In genomic region chr10:101889256-101890210, GRCh38 we compare ENCODE assay signal across 8 cellular contexts. TPM values are rescaled to one million over a fixed set of nuclear protein-coding genes. Genes with fewer than 3 reads are reported as not detected.
DNase-seq lines count a peak whose midpoint lies in the region; ATAC-seq and TF ChIP-seq lines count a peak whose summit lies in the region.

No MANE protein-coding gene starts in this region.

- H3K4me3 ChIP-seq in liver (ENCODE audit: low read depth in 1 of 3, low read length in 3 of 3): no peak overlapping the region

- H3K27me3 Mint-ChIP-seq in chondrocyte (ENCODE audit: low read depth): no peaks in the 10 kb centered on the region

- no peak overlapping the region for H3K4me3 Mint-ChIP-seq in chondrocyte (ENCODE audit: unreplicated experiment)

- TF ChIP-seq RAD21 in liver (IDR thresholded peaks at IDR 0.05): peak; percentile 89 to 91

- no peaks in the 10 kb centered on the region for H3K9me3 ChIP-seq in liver (ENCODE audit: control insufficient read depth in 4 of 4, low read length in 3 of 4)

- 57% methylated on average over 5 of the region's 5 CpGs for WGBS in liver

- H3K27ac ChIP-seq in liver (ENCODE audit: low read depth in 1 of 2, low read length in 2 of 2): no peak overlapping the region

- ATAC-seq in HG03442 (IDR thresholded peaks at IDR 0.05; ENCODE audit: unreplicated experiment): no peak

- H3K36me3 ChIP-seq in liver (ENCODE audit: control insufficient read depth in 4 of 4, insufficient read depth in 3 of 4, low read depth in 1 of 4, low read length in 3 of 4): peaks cover 0 to 4% (median 2%) of the 10 kb centered on the region in 4 donors

- H3K27ac Mint-ChIP-seq in chondrocyte (ENCODE audit: unreplicated experiment): no peak overlapping the region

- no peaks in the 10 kb centered on the region for H3K27me3 ChIP-seq in liver (ENCODE audit: control insufficient read depth in 4 of 4, insufficient read depth in 4 of 4, low read length in 3 of 4)

- in situ Hi-C loops in Caki2 (cut with HindIII; ENCODE audit: low pct_unique_long_range_greater_than_20kb, low sequenced_read_pairs): no loop called here

- peaks cover 2% of the 10 kb centered on the region for H3K36me3 Mint-ChIP-seq in chondrocyte (ENCODE audit: low read depth)

- no peaks in the 10 kb centered on the region for H3K9me3 Mint-ChIP-seq in chondrocyte (ENCODE audit: low read depth)

- TF ChIP-seq CTCF in chondrocyte (IDR thresholded peaks at IDR 0.05) (peak; percentile 95), liver (IDR thresholded peaks at IDR 0.05; ENCODE audit: low read depth, low read length, missing input control) (peak; percentile 78)

- DNase-seq in Caki2 (ENCODE audit: low read depth): peak; percentile 48
- DNase-seq in GOT3 (lab: John Stamatoyannopoulos, UW): peak; percentile 4
- DNase-seq in NCI-H2196 (lab: John Stamatoyannopoulos, UW; ENCODE audit: unreplicated experiment): peak; percentile 49
- DNase-seq in activated CD4-positive, alpha-beta T cell treated with anti-CD3 and anti-CD28 coated beads for 24 hours (ENCODE audit: low read depth in 2 of 2): peak; percentile 52 to 66
- DNase-seq in chondrocyte (ENCODE audit: low spot score): no peak
- peak; percentile 42 to 65 (median 45) for DNase-seq in stimulated activated CD4-positive, alpha-beta T cell treated with anti-CD3 and anti-CD28 coated beads, TNF-alpha, amount 100 ng/mL, for 24 hours (ENCODE audit: low read depth in 3 of 3)

- H3K9ac ChIP-seq in liver (ENCODE audit: low read depth in 1 of 2, low read length in 2 of 2): no peak overlapping the region

- H3K4me1 ChIP-seq in liver (ENCODE audit: control insufficient read depth in 4 of 4, insufficient read depth in 4 of 4, low read length in 3 of 4): peaks cover 0 to 3% (median 0%) of the 10 kb centered on the region in 4 donors

- peaks cover 3% of the 10 kb centered on the region for H3K4me1 Mint-ChIP-seq in chondrocyte (ENCODE audit: low read depth)

TF ChIP-seq in liver, 16 proteins besides CTCF, POLR2A, EP300 and RAD21:
- TF ChIP-seq EGR1 (IDR thresholded peaks at IDR 0.05; ENCODE audit: low read depth in 2 of 2) (no peak), YY1 (IDR thresholded peaks at IDR 0.05) (no peak), HNF4G (IDR thresholded peaks at IDR 0.05) (no peak), REST (IDR thresholded peaks at IDR 0.05) (no peak), NR2F2 (IDR thresholded peaks at IDR 0.05) (no peak), HNF4A (conservative IDR thresholded peaks at IDR 0.05) (no peak), FOXA2 (IDR thresholded peaks at IDR 0.05) (no peak), TAF1 (conservative IDR thresholded peaks at IDR 0.05) (no peak), JUND (IDR thresholded peaks at IDR 0.05) (no peak), RXRA (IDR thresholded peaks at IDR 0.05) (no peak), ZBTB33 (IDR thresholded peaks at IDR 0.05) (no peak), SP1 (IDR thresholded peaks at IDR 0.05) (no peak), GABPA (IDR thresholded peaks at IDR 0.05 in 1 of 2, conservative IDR thresholded peaks at IDR 0.05 in 1 of 2) (no peak), ATF3 (IDR thresholded peaks at IDR 0.05) (no peak), FOXA1 (IDR thresholded peaks at IDR 0.05) (no peak)
- TF ChIP-seq, protein P1, sequence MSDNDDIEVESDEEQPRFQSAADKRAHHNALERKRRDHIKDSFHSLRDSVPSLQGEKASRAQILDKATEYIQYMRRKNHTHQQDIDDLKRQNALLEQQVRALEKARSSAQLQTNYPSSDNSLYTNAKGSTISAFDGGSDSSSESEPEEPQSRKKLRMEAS (IDR thresholded peaks at IDR 0.05): no peak

RNA-seq across cellular contexts. Expression of gene KCNIP2, which starts 45.9 kb away (rescaled TPM):
- 0.20 TPM in 1 of 2 replicates, not detected in the other for total RNA-seq in Caki2 (2014; rRNA removed; shearing (Covaris generic); ENCODE audit: low replicate concordance)
- 1.8 to 3.1 TPM (median 1.9 TPM) in 3 replicates for total RNA-seq in chondrocyte
- total RNA-seq in liver: 1 to 10 TPM in 1 of 2 donors, under 1 TPM in 1; 0.98 to 2.0 TPM
- polyA plus RNA-seq in liver: under 1 TPM; 0.18 to 0.46 TPM
